ENCODE assay signal across 8 cellular contexts in genomic region chr7:99997545-99998137, GRCh38. TPM values are rescaled to one million over a fixed set of nuclear protein-coding genes. Genes with fewer than 3 reads are reported as not detected.
DNase-seq lines count a peak whose midpoint lies in the region; ATAC-seq, FAIRE-seq and TF ChIP-seq lines count a peak whose summit lies in the region.

No MANE protein-coding gene starts in this region.

- peak overlapping the region; percentile 57 to 95 (median 87) for H3K27ac Mint-ChIP-seq in naive thymus-derived CD4-positive, alpha-beta T cell
- peak overlapping the region; percentile 97 for H3K27ac Mint-ChIP-seq in stimulated activated naive CD8-positive, alpha-beta T cell treated with anti-CD3 and anti-CD28 coated beads, Interleukin-15, amount 100 ng/mL, for 72 hours

- CTCF ChIA-PET in endothelial cell of umbilical vein (lab: Charles Lee) = interaction anchor here (1.0 to 9.6 kb wide), 4 partner anchors 8 to 55 kb away, joined by 3 to 158 read pairs (median 3); partner anchors contain the start of gene ZSCAN21
- CTCF ChIA-PET in naive thymus-derived CD4-positive, alpha-beta T cell (lab: Charles Lee) = no interaction called here

- BruUV-seq in endothelial cell of umbilical vein (replicated peaks; lab: Mats Ljungman, UMichigan) = TSS peak; percentile 92

- peaks cover 0 to 3% (median 0%) of the 10 kb centered on the region in 5 donors for H3K27me3 Mint-ChIP-seq in naive thymus-derived CD4-positive, alpha-beta T cell
- H3K27me3 Mint-ChIP-seq in stimulated activated naive CD8-positive, alpha-beta T cell treated with anti-CD3 and anti-CD28 coated beads, Interleukin-15, amount 100 ng/mL, for 72 hours = peaks cover 3% of the 10 kb centered on the region

- H3K36me3 ChIP-seq in KOPT-K1 (ENCODE audit: insufficient read depth, low read length) (no peaks in the 10 kb centered on the region), endothelial cell of umbilical vein (ENCODE audit: control insufficient read depth in 2 of 2, extremely low read depth in 1 of 2, insufficient read depth in 2 of 2, low read length in 2 of 2) (no peaks in the 10 kb centered on the region)
- H3K36me3 ChIP-seq in naive thymus-derived CD4-positive, alpha-beta T cell (ENCODE audit: control insufficient read depth in 2 of 3, insufficient read depth in 3 of 3, low read length in 3 of 3) = no peaks in the 10 kb centered on the region

- intact Hi-C loops in endothelial cell of umbilical vein (cut with micrococcal nuclease) = loop anchor here (1.0 kb wide), 1 partner anchor 18 kb away; the partner anchor contains the start of gene ZKSCAN1
- intact Hi-C loops in naive thymus-derived CD4-positive, alpha-beta T cell (cut with micrococcal nuclease) = loop anchor here (1.0 to 10.0 kb wide), 8 partner anchors 18 to 493 kb away; partner anchors contain the start of genes ZKSCAN1 (in 2 of the 2), ZKSCAN5 (in 1 of the 2), ZNF3 (in 1 of the 2) and ZNF394 (in 1 of the 2)

- H4K20me1 ChIP-seq in endothelial cell of umbilical vein (replicated peaks; ENCODE audit: control insufficient read depth, extremely low read depth, insufficient read depth, low read length) = no peaks in the 10 kb centered on the region

- POLR2A ChIA-PET in endothelial cell of umbilical vein (lab: Charles Lee) = interaction anchor here (0.7 to 0.8 kb wide), 2 partner anchors 52 to 85 kb away, joined by 3 read pairs; partner anchors contain the start of gene ZSCAN21
- POLR2A ChIA-PET in naive thymus-derived CD4-positive, alpha-beta T cell (lab: Charles Lee) = interaction anchor here (1.0 to 4.3 kb wide), 10 partner anchors 18 to 430 kb away, joined by 3 to 42 read pairs (median 4); partner anchors contain the start of genes LAMTOR4, MBLAC1, TRIM4 and ZKSCAN1

- H3K9me3 ChIP-seq in KOPT-K1 (ENCODE audit: insufficient read depth, low read length, poor library complexity, severe bottlenecking) (no peaks in the 10 kb centered on the region), endothelial cell of umbilical vein (replicated peaks; ENCODE audit: control insufficient read depth, insufficient read depth, low read length) (no peaks in the 10 kb centered on the region)
- no peaks in the 10 kb centered on the region for H3K9me3 ChIP-seq in naive thymus-derived CD4-positive, alpha-beta T cell (ENCODE audit: control insufficient read depth in 2 of 3, low read length in 3 of 3)

- H3K4me2 ChIP-seq in endothelial cell of umbilical vein (ENCODE audit: insufficient read depth, low read length) = peak overlapping the region; percentile 45

- H3K4me1 ChIP-seq in endothelial cell of umbilical vein (ENCODE audit: control insufficient read depth, extremely low read depth, insufficient read depth, low read length) = no peaks in the 10 kb centered on the region
- H3K4me1 ChIP-seq in naive thymus-derived CD4-positive, alpha-beta T cell (ENCODE audit: control insufficient read depth in 2 of 2, insufficient read depth in 2 of 2, low read length in 2 of 2) = peaks cover 7 to 11% of the 10 kb centered on the region in 2 donors

- peak overlapping the region; percentile 71 to 85 (median 76) for H3K4me3 Mint-ChIP-seq in naive thymus-derived CD4-positive, alpha-beta T cell
- H3K4me3 Mint-ChIP-seq in stimulated activated naive CD8-positive, alpha-beta T cell treated with anti-CD3 and anti-CD28 coated beads, Interleukin-15, amount 100 ng/mL, for 72 hours = peak overlapping the region; percentile 85 to 90

- H3K27ac ChIP-seq in KOPT-K1 (ENCODE audit: low read depth, low read length, poor library complexity, severe bottlenecking) = peak overlapping the region; percentile 64
- H3K27ac ChIP-seq in endothelial cell of umbilical vein (ENCODE audit: insufficient read depth, low read depth, low read length) = no peak overlapping the region
- peak overlapping the region; percentile 71 for H3K27ac ChIP-seq in naive thymus-derived CD4-positive, alpha-beta T cell (ENCODE audit: low read depth, low read length)

- H3K4me3 ChIP-seq in endothelial cell of umbilical vein (replicated peaks in 1 of 3; ENCODE audit: insufficient read depth in 1 of 3, low read depth in 1 of 3, low read length in 3 of 3) = peak overlapping the region; percentile 6 to 53 (median 47)
- peak overlapping the region; percentile 43 for H3K4me3 ChIP-seq in naive thymus-derived CD4-positive, alpha-beta T cell (ENCODE audit: low read length)

- dilution Hi-C loops in endothelial cell of umbilical vein (cut with MboI; ENCODE audit: extremely low pct_ligation_motif_present, low sequenced_read_pairs) = no loop called here

- H3K27me3 ChIP-seq in endothelial cell of umbilical vein (ENCODE audit: control insufficient read depth in 2 of 2, insufficient read depth in 2 of 2, low read length in 2 of 2) = no peaks in the 10 kb centered on the region
- no peaks in the 10 kb centered on the region for H3K27me3 ChIP-seq in naive thymus-derived CD4-positive, alpha-beta T cell (ENCODE audit: control insufficient read depth in 2 of 2, insufficient read depth in 2 of 2, low read length in 2 of 2)

- peak; percentile 79 for TF ChIP-seq POLR2A in endothelial cell of umbilical vein (IDR thresholded peaks at IDR 0.05; ENCODE audit: low read depth, low read length)

- no peaks in the 10 kb centered on the region for H3K9me3 Mint-ChIP-seq in naive thymus-derived CD4-positive, alpha-beta T cell
- H3K9me3 Mint-ChIP-seq in stimulated activated naive CD8-positive, alpha-beta T cell treated with anti-CD3 and anti-CD28 coated beads, Interleukin-15, amount 100 ng/mL, for 72 hours = peaks cover 0 to 6% of the 10 kb centered on the region in 2 donors

- FAIRE-seq in endothelial cell of umbilical vein (lab: Jason Lieb, UNC) = peak; percentile 40

- H2AFZ ChIP-seq in endothelial cell of umbilical vein (ENCODE audit: low read depth, low read length) = peak overlapping the region; percentile 91

- peak; percentile 96 for ATAC-seq in naive thymus-derived CD4-positive, alpha-beta T cell
- ATAC-seq in stimulated activated naive CD8-positive, alpha-beta T cell treated with anti-CD3 and anti-CD28 coated beads, Interleukin-15, amount 100 ng/mL, for 72 hours = peak; percentile 99
- ATAC-seq in GM18517 (IDR thresholded peaks at IDR 0.05; ENCODE audit: unreplicated experiment) (no peak), HG03039 (IDR thresholded peaks at IDR 0.05; ENCODE audit: unreplicated experiment) (no peak)

- DNase-seq in Daoy (ENCODE audit: low read depth) (peak; percentile 21), endothelial cell of umbilical vein (ENCODE audit: low read depth, low spot score) (peak; percentile 55)
- peak; percentile 42 for DNase-seq in activated CD8-positive, alpha-beta memory T cell treated with anti-CD3 and anti-CD28 coated beads, Interleukin-2, amount 50 U/mL, for 1 hour (ENCODE audit: extremely low read depth)
- DNase-seq in naive thymus-derived CD4-positive, alpha-beta T cell = peak; percentile 55 to 76 (median 72)
- DNase-seq in stimulated activated naive CD8-positive, alpha-beta T cell treated with anti-CD3 and anti-CD28 coated beads, Interleukin-15, amount 100 ng/mL, for 72 hours = peak; percentile 80 to 87

- H3K9me1 ChIP-seq in endothelial cell of umbilical vein (replicated peaks; ENCODE audit: control insufficient read depth, extremely low read depth, insufficient read depth, low read length) = no peaks in the 10 kb centered on the region

- TF ChIP-seq CTCF in endothelial cell of umbilical vein (IDR thresholded peaks at IDR 0.05; ENCODE audit: extremely low read depth in 1 of 2, insufficient read depth in 1 of 2, low read depth in 1 of 2, low read length in 2 of 2) = peak in 1 of 2 donors; percentile 32

- peaks cover 7 to 21% (median 18%) of the 10 kb centered on the region in 7 donors for H3K4me1 Mint-ChIP-seq in naive thymus-derived CD4-positive, alpha-beta T cell
- peaks cover 19% of the 10 kb centered on the region for H3K4me1 Mint-ChIP-seq in stimulated activated naive CD8-positive, alpha-beta T cell treated with anti-CD3 and anti-CD28 coated beads, Interleukin-15, amount 100 ng/mL, for 72 hours

- no peaks in the 10 kb centered on the region for H3K79me2 ChIP-seq in endothelial cell of umbilical vein (ENCODE audit: control insufficient read depth, insufficient read depth, low read length)

- peaks cover 0 to 3% (median 0%) of the 10 kb centered on the region in 5 donors for H3K36me3 Mint-ChIP-seq in naive thymus-derived CD4-positive, alpha-beta T cell

- H3K9ac ChIP-seq in endothelial cell of umbilical vein (replicated peaks; ENCODE audit: extremely low read depth, insufficient read depth, low read length) = peak overlapping the region; percentile 65

RNA-seq across cellular contexts. Expression of gene ZKSCAN1, which starts 17.8 kb away (rescaled TPM):
- total RNA-seq in Daoy (2014; rRNA removed; shearing (Covaris generic)) = 13.9 and 14.2 TPM in 2 replicates
- total RNA-seq in endothelial cell of umbilical vein = 52.8 and 57.8 TPM in 2 replicates
- polyA plus RNA-seq in endothelial cell of umbilical vein = 9.4 and 12.3 TPM in 2 replicates
- polyA plus RNA-seq in endothelial cell of umbilical vein (2011; cell fraction: cytosol; rRNA removed) = 12.5 and 15.6 TPM in 2 replicates
- 27.3 and 33.3 TPM in 2 replicates for polyA plus RNA-seq in endothelial cell of umbilical vein (2011; cell fraction: nucleus; rRNA removed)
- polyA plus RNA-seq in endothelial cell of umbilical vein (2012) = 17.6 and 19.8 TPM in 2 replicates
- polyA minus RNA-seq in endothelial cell of umbilical vein = 73.9 and 105 TPM in 2 replicates
- polyA minus RNA-seq in endothelial cell of umbilical vein (2011; cell fraction: cytosol; rRNA and poly(A)+ RNA removed) = 18.9 TPM
- 20.2 and 27.3 TPM in 2 replicates for polyA minus RNA-seq in endothelial cell of umbilical vein (2011; cell fraction: nucleus; rRNA and poly(A)+ RNA removed)
- total RNA-seq in naive thymus-derived CD4-positive, alpha-beta T cell = 100 to 1,000 TPM in 2 of 5 experiments, 10 to 100 TPM in 3; 54.0 to 103 (median 70.1) TPM
- polyA plus RNA-seq in naive thymus-derived CD4-positive, alpha-beta T cell = 10 to 100 TPM; 47.0 to 55.5 TPM

RNA-seq across cellular contexts. Expression of gene AZGP1, which starts 21.8 kb away (rescaled TPM):
- 0.29 and 0.74 TPM in 2 replicates for total RNA-seq in Daoy (2014; rRNA removed; shearing (Covaris generic))
- not detected in 2 replicates for total RNA-seq in endothelial cell of umbilical vein
- not detected in 2 replicates for polyA plus RNA-seq in endothelial cell of umbilical vein
- not detected in 2 replicates for polyA plus RNA-seq in endothelial cell of umbilical vein (2011; cell fraction: cytosol; rRNA removed)
- not detected in 2 replicates for polyA plus RNA-seq in endothelial cell of umbilical vein (2011; cell fraction: nucleus; rRNA removed)
- not detected in 2 replicates for polyA plus RNA-seq in endothelial cell of umbilical vein (2012)
- polyA minus RNA-seq in endothelial cell of umbilical vein = not detected in 2 replicates
- polyA minus RNA-seq in endothelial cell of umbilical vein (2011; cell fraction: cytosol; rRNA and poly(A)+ RNA removed) = not detected
- polyA minus RNA-seq in endothelial cell of umbilical vein (2011; cell fraction: nucleus; rRNA and poly(A)+ RNA removed) = not detected in 2 replicates
- total RNA-seq in naive thymus-derived CD4-positive, alpha-beta T cell = not detected
- not detected for polyA plus RNA-seq in naive thymus-derived CD4-positive, alpha-beta T cell

RNA-seq across cellular contexts. Expression of gene ZSCAN21, which starts 51.9 kb away (rescaled TPM):
- 14.1 and 20.3 TPM in 2 replicates for total RNA-seq in Daoy (2014; rRNA removed; shearing (Covaris generic))
- 7.4 and 7.7 TPM in 2 replicates for total RNA-seq in endothelial cell of umbilical vein
- 6.5 and 7.7 TPM in 2 replicates for polyA plus RNA-seq in endothelial cell of umbilical vein
- polyA plus RNA-seq in endothelial cell of umbilical vein (2011; cell fraction: cytosol; rRNA removed) = 10.3 and 11.9 TPM in 2 replicates
- 8.7 and 9.3 TPM in 2 replicates for polyA plus RNA-seq in endothelial cell of umbilical vein (2011; cell fraction: nucleus; rRNA removed)
- polyA plus RNA-seq in endothelial cell of umbilical vein (2012) = 6.7 and 7.0 TPM in 2 replicates
- 6.2 and 7.1 TPM in 2 replicates for polyA minus RNA-seq in endothelial cell of umbilical vein
- polyA minus RNA-seq in endothelial cell of umbilical vein (2011; cell fraction: cytosol; rRNA and poly(A)+ RNA removed) = 2.5 TPM
- polyA minus RNA-seq in endothelial cell of umbilical vein (2011; cell fraction: nucleus; rRNA and poly(A)+ RNA removed) = 3.0 and 3.6 TPM in 2 replicates
- 10 to 100 TPM in 1 of 5 experiments, 1 to 10 TPM in 4; 3.9 to 10.1 (median 6.2) TPM for total RNA-seq in naive thymus-derived CD4-positive, alpha-beta T cell
- 10 to 100 TPM in 1 of 2 donors, 1 to 10 TPM in 1; 6.8 to 13.4 TPM for polyA plus RNA-seq in naive thymus-derived CD4-positive, alpha-beta T cell

Comparison
In these comparisons a context has a peak if more than half of its experiments do, and no peak if none do; other contexts are left out.
1. DNase-seq: peak in every context shown above with its lines; median percentile 84 in stimulated activated naive CD8-positive, alpha-beta T cell treated with anti-CD3 and anti-CD28 coated beads, Interleukin-15, amount 100 ng/mL, for 72 hours; 72 in naive thymus-derived CD4-positive, alpha-beta T cell; 55 in endothelial cell of umbilical vein; 42 in activated CD8-positive, alpha-beta memory T cell treated with anti-CD3 and anti-CD28 coated beads, Interleukin-2, amount 50 U/mL, for 1 hour; 21 in Daoy.
2. ATAC-seq: peak in naive thymus-derived CD4-positive, alpha-beta T cell (single experiment) and stimulated activated naive CD8-positive, alpha-beta T cell treated with anti-CD3 and anti-CD28 coated beads, Interleukin-15, amount 100 ng/mL, for 72 hours (single experiment); none in GM18517 (single experiment) and HG03039 (single experiment).